19 cellular contexts compared by ENCODE assay signal in the genomic region with DNA sequence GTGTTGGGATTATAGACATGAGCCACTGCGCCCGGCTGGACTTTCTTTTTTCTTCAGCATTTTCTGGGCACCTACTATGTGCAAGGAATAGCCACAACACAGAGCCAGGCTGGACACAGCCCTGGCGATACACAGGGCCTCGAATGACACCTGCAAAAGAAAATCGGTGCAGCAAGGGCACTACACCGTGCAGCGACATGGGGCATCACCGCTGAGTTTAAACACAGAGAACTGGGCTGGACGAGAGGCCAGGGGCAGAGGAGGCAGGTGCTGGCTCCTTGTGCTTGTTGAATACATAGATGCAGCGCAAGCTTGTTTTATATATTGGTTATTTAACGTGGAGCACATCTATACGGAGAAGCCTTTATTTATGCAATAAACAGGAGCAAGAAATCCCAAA.
A peak's percentile ranks its signal among the peaks of the same experiment; 100 is the strongest.
DNase-seq lines count a peak whose midpoint lies in the region; ATAC-seq and TF ChIP-seq lines count a peak whose summit lies in the region.
"Had no signal": no experiment of that assay in that cellular context is flagged by ENCODE, and none has a peak within 500 bp of the region (broad histone marks: within the 10 kb centered on the region; RNA-seq: fewer than 3 reads in every experiment).

No MANE protein-coding gene starts in this region.

- H3K27ac Mint-ChIP-seq in natural killer cell, result peak overlapping the region in 1 of 2 donors; percentile 74
- H3K27ac Mint-ChIP-seq in natural killer cell treated with Interleukin-12 subunit alpha and Interleukin-12 subunit beta and Interleukin-15 and Interleukin-18, amount 100 ng/mL, for 72 hours, result peak overlapping the region in 1 of 2 donors; percentile 27
- H3K27ac Mint-ChIP-seq in effector memory CD8-positive, alpha-beta T cell, result no peak overlapping the region
- H3K27ac Mint-ChIP-seq in osteocyte (ENCODE audit: unreplicated experiment), result no peak overlapping the region
- H3K27ac Mint-ChIP-seq in activated T-cell treated with anti-CD3 and anti-CD28 coated beads, Interleukin-2, amount 50 U/mL, for 72 hours, result no peak overlapping the region
- H3K27ac Mint-ChIP-seq: CD14-positive monocyte; CD4-positive, alpha-beta T cell; H9 had no signal

- H3K4me3 Mint-ChIP-seq in natural killer cell (peak overlapping the region; percentile 65), osteocyte (ENCODE audit: unreplicated experiment) (no peak overlapping the region)
- no peak overlapping the region for H3K4me3 Mint-ChIP-seq in natural killer cell treated with Interleukin-12 subunit alpha and Interleukin-12 subunit beta and Interleukin-15 and Interleukin-18, amount 100 ng/mL, for 72 hours
- H3K4me3 Mint-ChIP-seq in effector memory CD8-positive, alpha-beta T cell, result peak overlapping the region; percentile 15 to 57
- H3K4me3 Mint-ChIP-seq in activated T-cell treated with anti-CD3 and anti-CD28 coated beads, Interleukin-2, amount 50 U/mL, for 72 hours, result no peak overlapping the region
- H3K4me3 Mint-ChIP-seq: CD4-positive, alpha-beta T cell; H9 had no signal

- H3K9me3 Mint-ChIP-seq in natural killer cell, result no peaks in the 10 kb centered on the region
- H3K9me3 Mint-ChIP-seq in natural killer cell treated with Interleukin-12 subunit alpha and Interleukin-12 subunit beta and Interleukin-15 and Interleukin-18, amount 100 ng/mL, for 72 hours, result no peaks in the 10 kb centered on the region
- H3K9me3 Mint-ChIP-seq in effector memory CD8-positive, alpha-beta T cell, result no peaks in the 10 kb centered on the region
- H3K9me3 Mint-ChIP-seq in osteocyte (ENCODE audit: unreplicated experiment), result peaks cover 4% of the 10 kb centered on the region
- peaks cover 0 to 5% of the 10 kb centered on the region in 2 donors for H3K9me3 Mint-ChIP-seq in activated T-cell treated with anti-CD3 and anti-CD28 coated beads, Interleukin-2, amount 50 U/mL, for 72 hours
- H3K9me3 Mint-ChIP-seq: CD4-positive, alpha-beta T cell had no signal

- no peaks in the 10 kb centered on the region for H3K36me3 Mint-ChIP-seq in natural killer cell
- H3K36me3 Mint-ChIP-seq in natural killer cell treated with Interleukin-12 subunit alpha and Interleukin-12 subunit beta and Interleukin-15 and Interleukin-18, amount 100 ng/mL, for 72 hours, result no peaks in the 10 kb centered on the region
- H3K36me3 Mint-ChIP-seq in effector memory CD8-positive, alpha-beta T cell (ENCODE audit: insufficient read depth), result no peaks in the 10 kb centered on the region
- H3K36me3 Mint-ChIP-seq in osteocyte (ENCODE audit: unreplicated experiment), result no peaks in the 10 kb centered on the region
- H3K36me3 Mint-ChIP-seq in activated T-cell treated with anti-CD3 and anti-CD28 coated beads, Interleukin-2, amount 50 U/mL, for 72 hours (ENCODE audit: insufficient read depth in 2 of 2), result peaks cover 0 to 2% of the 10 kb centered on the region in 2 donors
- H3K36me3 Mint-ChIP-seq: CD14-positive monocyte had no signal

- H3K4me1 Mint-ChIP-seq in natural killer cell (peaks cover 24 to 35% of the 10 kb centered on the region in 2 donors), osteocyte (ENCODE audit: unreplicated experiment) (peaks cover 7% of the 10 kb centered on the region)
- H3K4me1 Mint-ChIP-seq in natural killer cell treated with Interleukin-12 subunit alpha and Interleukin-12 subunit beta and Interleukin-15 and Interleukin-18, amount 100 ng/mL, for 72 hours (ENCODE audit: low read depth in 2 of 2), result peaks cover 22 to 25% of the 10 kb centered on the region in 2 donors
- H3K4me1 Mint-ChIP-seq in effector memory CD8-positive, alpha-beta T cell (ENCODE audit: low read depth in 2 of 2), result peaks cover 15 to 18% of the 10 kb centered on the region in 2 donors
- peaks cover 5% of the 10 kb centered on the region for H3K4me1 Mint-ChIP-seq in activated T-cell treated with anti-CD3 and anti-CD28 coated beads, Interleukin-2, amount 50 U/mL, for 72 hours (ENCODE audit: low read depth)

- DNase-seq in natural killer cell, result no peak
- DNase-seq in natural killer cell treated with Interleukin-12 subunit alpha and Interleukin-12 subunit beta and Interleukin-15 and Interleukin-18, amount 100 ng/mL, for 72 hours (ENCODE audit: low spot score), result no peak
- no peak for DNase-seq in effector memory CD8-positive, alpha-beta T cell
- peak; percentile 66 for DNase-seq in osteocyte (ENCODE audit: extremely low spot score, unreplicated experiment)
- DNase-seq in activated T-cell treated with anti-CD3 and anti-CD28 coated beads, Interleukin-2, amount 50 U/mL, for 72 hours, result no peak
- no peak for DNase-seq in NCI-H146 treated with DMSO at 0.1 percent for 48 hours (lab: John Stamatoyannopoulos, UW; ENCODE audit: unreplicated experiment)
- DNase-seq: 8988T; ACHN; AML-193; BE2C; Caco-2; CD4-positive, alpha-beta T cell; DMS153; EL; GDM1; GM23248; H9 had no signal

- intact Hi-C loops in natural killer cell (cut with micrococcal nuclease), result loop anchor here (10.0 kb wide), 1 partner anchor 323 kb away; no protein-coding TSS in a partner anchor

- TF ChIP-seq CTCF in natural killer cell (IDR thresholded peaks at IDR 0.05), result no peak
- TF ChIP-seq CTCF in osteocyte (IDR thresholded peaks at IDR 0.05), result no peak

- no peak for ATAC-seq in natural killer cell
- ATAC-seq in natural killer cell treated with Interleukin-12 subunit alpha and Interleukin-12 subunit beta and Interleukin-15 and Interleukin-18, amount 100 ng/mL, for 72 hours, result no peak
- no peak for ATAC-seq in effector memory CD8-positive, alpha-beta T cell (replicated peaks)
- ATAC-seq in HG03280 (IDR thresholded peaks at IDR 0.05; ENCODE audit: unreplicated experiment), result no peak
- no peak for ATAC-seq in activated T-cell treated with anti-CD3 and anti-CD28 coated beads, Interleukin-2, amount 50 U/mL, for 72 hours (replicated peaks in 1 of 2)

- no peaks in the 10 kb centered on the region for H3K27me3 Mint-ChIP-seq in natural killer cell (ENCODE audit: low read depth in 2 of 2)
- no peaks in the 10 kb centered on the region for H3K27me3 Mint-ChIP-seq in natural killer cell treated with Interleukin-12 subunit alpha and Interleukin-12 subunit beta and Interleukin-15 and Interleukin-18, amount 100 ng/mL, for 72 hours
- peaks cover 13 to 36% of the 10 kb centered on the region in 2 donors for H3K27me3 Mint-ChIP-seq in effector memory CD8-positive, alpha-beta T cell
- H3K27me3 Mint-ChIP-seq in osteocyte (ENCODE audit: unreplicated experiment), result peaks cover 12% of the 10 kb centered on the region
- H3K27me3 Mint-ChIP-seq in activated T-cell treated with anti-CD3 and anti-CD28 coated beads, Interleukin-2, amount 50 U/mL, for 72 hours (ENCODE audit: low read depth), result peaks cover 28% of the 10 kb centered on the region

Comparison
In these comparisons a context has a peak if more than half of its experiments do, and no peak if none do; other contexts are left out.
1. H3K4me3 Mint-ChIP-seq: peak in natural killer cell (single experiment) and effector memory CD8-positive, alpha-beta T cell (2 of 2); none in natural killer cell treated with Interleukin-12 subunit alpha and Interleukin-12 subunit beta and Interleukin-15 and Interleukin-18, amount 100 ng/mL, for 72 hours (single experiment), osteocyte (single experiment) and activated T-cell treated with anti-CD3 and anti-CD28 coated beads, Interleukin-2, amount 50 U/mL, for 72 hours (0 of 2).